In the genomic region with DNA sequence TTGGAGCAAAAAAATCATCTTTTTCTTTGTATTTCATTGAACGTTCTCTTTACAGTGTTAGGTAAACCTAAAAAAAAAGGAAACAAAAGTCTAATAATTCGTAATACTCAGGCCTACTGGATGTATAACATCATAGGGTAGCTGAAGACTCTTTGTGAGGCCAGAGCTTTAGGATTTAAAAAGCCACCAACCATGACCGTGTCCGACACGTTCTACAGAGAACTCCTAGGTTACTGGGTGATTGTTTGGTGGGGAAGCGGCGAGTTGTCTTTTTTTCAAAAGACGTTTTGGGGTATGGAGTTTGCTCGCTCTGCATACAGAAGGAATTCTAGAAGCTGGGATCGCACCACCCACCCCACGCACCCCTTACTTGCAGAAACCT, we compare ENCODE assay signal across 8 cellular contexts. TPM values are rescaled to one million over a fixed set of nuclear protein-coding genes. Genes with fewer than 3 reads are reported as not detected.
A peak's percentile ranks its signal among the peaks of the same experiment; 100 is the strongest.
DNase-seq lines count a peak whose midpoint lies in the region; ATAC-seq and TF ChIP-seq lines count a peak whose summit lies in the region.

No MANE protein-coding gene starts in this region.

- CTCF ChIA-PET in HEK293T (lab: Yijun Ruan, JAX), result no interaction called here

- intact Hi-C loops in Right ventricle myocardium superior (cut with DNase I), result loop anchor here (5.0 kb wide), 1 partner anchor 56 kb away; the partner anchor contains the start of gene NAT10

- peak; percentile 16 for ATAC-seq in Right ventricle myocardium superior (ENCODE audit: poor library complexity)

- no peak for DNase-seq in AG09309 (ENCODE audit: low read depth)
- DNase-seq in HEK293T (ENCODE audit: extremely low spot score), result peak; percentile 25
- DNase-seq in Right ventricle myocardium superior, result no peak
- peak; percentile 42 for DNase-seq in renal cortical epithelial cell (ENCODE audit: low read depth)
- DNase-seq in NCI-H1105 treated with DMSO at 0.1 percent for 48 hours (lab: John Stamatoyannopoulos, UW), result no peak
- DNase-seq in glomerular visceral epithelial cell (ENCODE audit: extremely low spot score), result no peak
- no peak for DNase-seq in epidermal melanocyte (ENCODE audit: insufficient read length, low spot score)

- TF ChIP-seq CTCF in AG09309 (IDR thresholded peaks at IDR 0.05; ENCODE audit: control insufficient read depth, insufficient read depth, low read depth, low read length, missing control alignments) (no peak), VCaP (conservative IDR thresholded peaks at IDR 0.05) (no peak)

- POLR2A ChIA-PET in HEK293T (lab: Yijun Ruan, JAX), result interaction anchor here (0.6 to 2.9 kb wide), 13 partner anchors 11 to 63 kb away, joined by 3 to 16 read pairs (median 4); partner anchors contain the start of gene NAT10

- peak overlapping the region; percentile 99 for H3K27ac ChIP-seq in VCaP

- H3K4me3 ChIP-seq in AG09309 (ENCODE audit: control insufficient read depth, low read depth, low read length), result peak overlapping the region; percentile 96

TF ChIP-seq in HEK293T, 16 proteins besides CTCF, POLR2A, EP300 and RAD21:
- TF ChIP-seq FOXM1 (IDR thresholded peaks at IDR 0.05; ENCODE audit: borderline replicate concordance), result no peak
- no peak for TF ChIP-seq LEF1 (IDR thresholded peaks at IDR 0.05; ENCODE audit: borderline replicate concordance)
- TF ChIP-seq PKNOX1 (IDR thresholded peaks at IDR 0.05), result no peak
- TF ChIP-seq SP1 (IDR thresholded peaks at IDR 0.05), result no peak
- TF ChIP-seq ZNF384 (IDR thresholded peaks at IDR 0.05), result no peak
- no peak for TF ChIP-seq ARNT (IDR thresholded peaks at IDR 0.05)
- no peak for TF ChIP-seq FOXA1 (IDR thresholded peaks at IDR 0.05)
- no peak for TF ChIP-seq BHLHE40 (IDR thresholded peaks at IDR 0.05; ENCODE audit: borderline replicate concordance)
- TF ChIP-seq SUZ12 (IDR thresholded peaks at IDR 0.05), result no peak
- TF ChIP-seq TARDBP (IDR thresholded peaks at IDR 0.05), result no peak
- TF ChIP-seq HDGF (IDR thresholded peaks at IDR 0.05; ENCODE audit: borderline replicate concordance), result no peak
- no peak for TF ChIP-seq CTBP1 (IDR thresholded peaks at IDR 0.05; ENCODE audit: borderline replicate concordance)
- TF ChIP-seq NFRKB (IDR thresholded peaks at IDR 0.05), result no peak
- TF ChIP-seq L3MBTL2 (conservative IDR thresholded peaks at IDR 0.05), result no peak
- TF ChIP-seq ELF4 (IDR thresholded peaks at IDR 0.05), result no peak
- TF ChIP-seq FOXK2 (IDR thresholded peaks at IDR 0.05), result no peak

RNA-seq across cellular contexts. Expression of gene CAPRIN1, which starts 0.6 kb away (rescaled TPM):
- total RNA-seq in Right ventricle myocardium superior (105 TPM), renal cortical epithelial cell (193 and 362 TPM in 2 replicates)

RNA-seq across cellular contexts. Expression of gene NAT10, which starts 54.5 kb away (rescaled TPM):
- total RNA-seq in Right ventricle myocardium superior (20.9 TPM), renal cortical epithelial cell (12.2 and 31.6 TPM in 2 replicates)

Comparison
In these comparisons a context has a peak if more than half of its experiments do, and no peak if none do; other contexts are left out.
1. DNase-seq: peak in HEK293T (single experiment) and renal cortical epithelial cell (single experiment); none in AG09309 (single experiment), Right ventricle myocardium superior (single experiment), NCI-H1105 treated with DMSO at 0.1 percent for 48 hours (single experiment), glomerular visceral epithelial cell (single experiment) and epidermal melanocyte (single experiment).